Comparison of ENCODE assay signal across 28 cellular contexts in genomic region chr6:15898693-15899092, GRCh38.
"Had no signal": no experiment of that assay in that cellular context is flagged by ENCODE, and none has a peak within 500 bp of the region (broad histone marks: within the 10 kb centered on the region; RNA-seq: fewer than 3 reads in every experiment).

No MANE protein-coding gene starts in this region.

- H3K4me3 ChIP-seq: coronary artery had no signal

- H3K27me3 ChIP-seq: brain microvascular endothelial cell had no signal

- DNase-seq: activated B cell treated with CpG ODN at 0.5 μM for 24 hours; activated CD4-positive, alpha-beta T cell treated with anti-CD3 and anti-CD28 coated beads for 48 hours; activated CD4-positive, alpha-beta T cell treated with anti-CD3 and anti-CD28 coated beads, Interleukin-2, amount 50 U/mL, for 1 hour; activated CD4-positive, alpha-beta T cell treated with anti-CD3 and anti-CD28 coated beads, Interleukin-2, amount 50 U/mL, for 48 hours; activated CD8-positive, alpha-beta memory T cell treated with anti-CD3 and anti-CD28 coated beads for 24 hours; activated CD8-positive, alpha-beta T cell treated with anti-CD3 and anti-CD28 coated beads for 36 hours; activated effector memory CD4-positive, alpha-beta T cell treated with Interleukin-2 at 50 U/mL for 16 hours; activated gamma-delta T cell treated with Interleukin-2 at 50 U/mL for 16 hours; activated naive CD4-positive, alpha-beta T cell treated with anti-CD3 and anti-CD28 coated beads, Interleukin-2, amount 50 U/mL, for 16 hours; activated naive CD4-positive, alpha-beta T cell treated with Interleukin-2 at 50 U/mL for 16 hours; activated T-cell treated with anti-CD3 and anti-CD28 coated beads, Interleukin-2, amount 50 U/mL, for 4 hours; amniotic stem cell; anterior cingulate cortex; brain microvascular endothelial cell; dermis blood vessel endothelial cell; effector CD8-positive, alpha-beta T cell; foreskin fibroblast; head of caudate nucleus; T-helper 2 cell had no signal

- ATAC-seq: activated CD4-positive, CD25-positive, alpha-beta regulatory T cell treated with anti-CD3 and anti-CD28 coated beads, Interleukin-2, amount 50 U/mL, for 24 hours; activated CD8-positive, alpha-beta T cell treated with anti-CD3 and anti-CD28 coated beads for 36 hours; activated T-cell treated with anti-CD3 and anti-CD28 coated beads, Interleukin-2, amount 50 U/mL, for 4 hours; activated T-helper 17 cell treated with anti-CD3 and anti-CD28 coated beads, Interleukin-2, amount 50 U/mL, for 72 hours; esophagus mucosa had no signal

- FAIRE-seq: astrocyte, bronchial epithelial cell, frontal cortex, TTC549 had no signal

- H3K27ac ChIP-seq: brain microvascular endothelial cell, coronary artery, VCaP had no signal

- H3K36me3 ChIP-seq: brain microvascular endothelial cell had no signal
